14 cellular contexts compared by ENCODE assay signal in the genomic region with DNA sequence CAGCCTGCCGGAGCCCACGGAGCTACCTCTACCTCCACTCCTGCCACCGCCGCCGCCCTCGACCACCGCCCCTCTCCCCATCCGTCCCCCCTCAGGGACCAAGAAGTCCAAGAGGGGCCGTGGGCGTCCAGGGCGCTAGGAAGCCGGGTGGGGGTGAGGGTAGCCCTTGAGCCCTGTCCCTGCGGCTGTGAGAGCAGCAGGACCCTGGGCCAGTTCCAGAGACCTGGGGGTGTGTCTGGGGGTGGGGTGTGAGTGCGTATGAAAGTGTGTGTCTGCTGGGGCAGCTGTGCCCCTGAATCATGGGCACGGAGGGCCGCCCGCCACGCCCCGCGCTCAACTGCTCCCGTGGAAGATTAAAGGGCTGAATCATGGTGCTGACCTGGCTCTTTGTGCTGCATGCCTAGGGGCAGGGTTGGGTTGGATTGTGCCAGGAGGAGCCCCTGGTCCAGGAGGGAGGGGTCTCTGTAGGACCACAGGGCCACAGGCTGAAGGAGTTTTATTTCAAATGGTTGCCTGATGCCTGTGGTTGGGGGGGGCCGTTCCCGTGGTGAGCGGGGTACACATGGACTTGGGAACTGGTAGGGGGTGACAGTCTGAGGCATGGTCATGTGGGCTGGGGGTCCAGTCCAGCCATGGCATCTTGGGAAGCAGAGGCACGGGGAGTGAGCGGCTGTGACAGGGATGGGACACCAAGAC. TPM values are rescaled to one million over a fixed set of nuclear protein-coding genes. Genes with fewer than 3 reads are reported as not detected.
DNase-seq lines count a peak whose midpoint lies in the region; FAIRE-seq and TF ChIP-seq lines count a peak whose summit lies in the region.
"Had no signal": no experiment of that assay in that cellular context is flagged by ENCODE, and none has a peak within 500 bp of the region (broad histone marks: within the 10 kb centered on the region; RNA-seq: fewer than 3 reads in every experiment).

No MANE protein-coding gene starts in this region.

- no peak for TF ChIP-seq RAD21 in H1 (IDR thresholded peaks at IDR 0.05 in 1 of 2, conservative IDR thresholded peaks at IDR 0.05 in 1 of 2; ENCODE audit: low read depth in 2 of 2, low read length in 2 of 2)

- no peak overlapping the region for H3K14ac ChIP-seq in H1 (ENCODE audit: insufficient read length)

- H4K91ac ChIP-seq in H1 (replicated peaks; ENCODE audit: insufficient read length, low read length), result no peak overlapping the region

- H3K79me2 ChIP-seq in H1 (ENCODE audit: control insufficient read depth in 1 of 2, insufficient read depth in 2 of 2, low read length in 2 of 2), result no peaks in the 10 kb centered on the region

- peak overlapping the region; percentile 87; the same call in 1 of the 2 replicates for H2BK12ac ChIP-seq in H1 (ENCODE audit: low read depth, low read length)

- DNase-seq in stimulated activated CD4-positive, alpha-beta T cell treated with anti-CD3 and anti-CD28 coated beads, Interleukin-2, amount 100 ng/mL, for 24 hours, result peak; percentile 46 to 60
- DNase-seq in stimulated activated CD4-positive, alpha-beta T cell treated with anti-CD3 and anti-CD28 coated beads, Interleukin-4, amount 100 ng/mL, for 4 hours, result no peak
- DNase-seq in H1 (ENCODE audit: low read depth in 1 of 2, low spot score in 2 of 2) (no peak), tibial nerve (ENCODE audit: low spot score in 2 of 2) (no peak), anterior cingulate cortex (lab: John Stamatoyannopoulos, UW) (no peak), esophagus muscularis mucosa (ENCODE audit: extremely low spot score) (no peak), suprapubic skin (ENCODE audit: low spot score in 2 of 2) (no peak)
- DNase-seq: NCI-H2227 treated with DMSO at 0.1 percent for 48 hours, sigmoid colon had no signal

- no peaks in the 10 kb centered on the region for H3K23me2 ChIP-seq in H1 (ENCODE audit: low read depth, low read length)

- POLR2A ChIA-PET in H1 (lab: Charles Lee; ENCODE audit: partially characterized antibody), result interaction anchor here (1.0 to 12.5 kb wide), 8 partner anchors 10 to 43 kb away, joined by 3 to 104 read pairs (median 6); a partner anchor contains a TSS

- no peak for TF ChIP-seq EP300 in H1 (IDR thresholded peaks at IDR 0.05; ENCODE audit: borderline replicate concordance in 1 of 2, low read depth in 2 of 2, low read length in 2 of 2)
- TF ChIP-seq EP300 in tibial nerve (IDR thresholded peaks at IDR 0.05), result no peak
- TF ChIP-seq EP300 in esophagus muscularis mucosa (IDR thresholded peaks at IDR 0.05), result no peak
- TF ChIP-seq EP300 in suprapubic skin (IDR thresholded peaks at IDR 0.05), result no peak

- H3K4me3 ChIP-seq in H1 (ENCODE audit: extremely low read depth in 1 of 4, insufficient read depth in 2 of 4, low read depth in 3 of 4, low read length in 4 of 4) (no peak overlapping the region), tibial nerve (no peak overlapping the region), esophagus muscularis mucosa (no peak overlapping the region), suprapubic skin (no peak overlapping the region)
- H3K4me3 ChIP-seq: sigmoid colon, SJSA1 had no signal

- H3K4ac ChIP-seq in H1 (replicated peaks; ENCODE audit: insufficient read length, low read depth, low read length), result no peak overlapping the region

- peak overlapping the region; percentile 87 for H2BK5ac ChIP-seq in H1 (ENCODE audit: low read depth, low read length)

- H3K79me1 ChIP-seq in H1 (ENCODE audit: low read depth, low read length), result no peaks in the 10 kb centered on the region

- WGBS in H1 (ENCODE audit: extremely low coverage in 1 of 2, insufficient coverage in 1 of 2, insufficient read length in 1 of 2, insufficient replicate concordance in 2 of 2, low coverage in 1 of 2, low lambda C conversion rate in 2 of 2, missing lambda C conversion rate in 1 of 2), 2 experiments, result 91% methylated on average over 13 of the region's 26 CpGs; no CpG with 5 or more reads in 1 of the 2 experiments
- WGBS in tibial nerve, 2 donors, result 81 to 82% methylated on average over 26 of the region's 26 CpGs
- WGBS in esophagus muscularis mucosa, result 86% methylated on average over 12 of the region's 26 CpGs
- 89% methylated on average over 11 of the region's 26 CpGs for WGBS in suprapubic skin

- H4K8ac ChIP-seq in H1 (ENCODE audit: extremely low read depth, insufficient read depth, low read length), result peak overlapping the region; percentile 51; the same call in 1 of the 2 replicates

- H3K9ac ChIP-seq in H1 (replicated peaks in 1 of 4; ENCODE audit: extremely low read depth in 1 of 4, low read depth in 3 of 4, low read length in 3 of 4), result 0 out of 7 replicates have a peak overlapping the region, but pooled peaks of 1 of the 4 experiments have one; percentile 22

- no peak overlapping the region for H3K56ac ChIP-seq in H1 (replicated peaks; ENCODE audit: insufficient read length, low read depth, low read length)

- intact Hi-C loops in esophagus muscularis mucosa (cut with DNase I), result no loop called here

- no peak overlapping the region for H3K23ac ChIP-seq in H1 (ENCODE audit: insufficient read length)

- no peak for FAIRE-seq in H1 (lab: Jason Lieb, UNC)
- FAIRE-seq: colon had no signal

- TF ChIP-seq POLR2A in Raji (IDR thresholded peaks at IDR 0.05; ENCODE audit: insufficient read depth, low read depth, low read length) (peak; percentile 26), H1 (IDR thresholded peaks at IDR 0.05; ENCODE audit: control extremely low read depth in 1 of 2, low read depth in 2 of 2, low read length in 2 of 2) (no peak), tibial nerve (IDR thresholded peaks at IDR 0.05) (no peak), esophagus muscularis mucosa (IDR thresholded peaks at IDR 0.05; ENCODE audit: low read depth) (no peak), suprapubic skin (IDR thresholded peaks at IDR 0.05) (no peak)

- no peak overlapping the region for H3K4me2 ChIP-seq in H1 (ENCODE audit: insufficient read depth in 1 of 2, low read depth in 2 of 2, low read length in 2 of 2)

- H2BK120ac ChIP-seq in H1 (replicated peaks; ENCODE audit: low read depth, low read length), result no peak overlapping the region

- CTCF ChIA-PET in H1 (lab: Charles Lee; ENCODE audit: partially characterized antibody), result interaction anchor here (0.6 to 1.8 kb wide), 3 partner anchors 43 to 58 kb away, joined by 3 to 5 read pairs (median 3); no protein-coding TSS in a partner anchor

- no peak for TF ChIP-seq CTCF in H1 (IDR thresholded peaks at IDR 0.05; ENCODE audit: control extremely low read depth in 1 of 3, insufficient read depth in 1 of 3, low read depth in 1 of 3, low read length in 3 of 3)
- no peak for TF ChIP-seq CTCF in tibial nerve (IDR thresholded peaks at IDR 0.05)
- TF ChIP-seq CTCF in esophagus muscularis mucosa (IDR thresholded peaks at IDR 0.05), result no peak
- no peak for TF ChIP-seq CTCF in suprapubic skin (IDR thresholded peaks at IDR 0.05)

- H4K5ac ChIP-seq in H1 (ENCODE audit: insufficient read length, low read depth, low read length), result no peak overlapping the region

- peaks cover 0 to 20% of the 10 kb centered on the region in 2 experiments for H4K20me1 ChIP-seq in H1 (replicated peaks in 1 of 2; ENCODE audit: control insufficient read depth in 1 of 2, insufficient read depth in 2 of 2, low read length in 2 of 2)

- H3K9me3 ChIP-seq in H1 (ENCODE audit: insufficient read depth in 2 of 2, low read depth in 1 of 2, low read length in 1 of 2) (no peaks in the 10 kb centered on the region), tibial nerve (no peaks in the 10 kb centered on the region), esophagus muscularis mucosa (no peaks in the 10 kb centered on the region), suprapubic skin (no peaks in the 10 kb centered on the region)
- H3K9me3 ChIP-seq: sigmoid colon, SJSA1 had no signal

- no peak overlapping the region for H2BK20ac ChIP-seq in H1 (ENCODE audit: low read length)

- H3K27me3 ChIP-seq in H1 (replicated peaks in 1 of 4; ENCODE audit: control insufficient read depth in 3 of 4, extremely low read depth in 1 of 4, insufficient read depth in 3 of 4, low read length in 3 of 4) (no peaks in the 10 kb centered on the region), tibial nerve (no peaks in the 10 kb centered on the region), esophagus muscularis mucosa (no peaks in the 10 kb centered on the region), suprapubic skin (no peaks in the 10 kb centered on the region)
- H3K27me3 ChIP-seq: sigmoid colon, SJSA1 had no signal

- H3K27ac ChIP-seq in H1 (ENCODE audit: low read depth, low read length), result peak overlapping the region; percentile 80; the same call in 1 of the 2 replicates
- H3K27ac ChIP-seq in tibial nerve, result peak overlapping the region in 1 of 4 donors; percentile 40
- peak overlapping the region in 1 of 4 donors; percentile 59 for H3K27ac ChIP-seq in esophagus muscularis mucosa (replicated peaks in 1 of 4)
- H3K27ac ChIP-seq in suprapubic skin, result no peak overlapping the region
- H3K27ac ChIP-seq: SJSA1 had no signal

- no peak overlapping the region for H2AFZ ChIP-seq in H1 (ENCODE audit: low read length)

- H3K36me3 ChIP-seq in H1 (ENCODE audit: control insufficient read depth in 2 of 4, insufficient read depth in 4 of 4, low read length in 3 of 4) (peaks cover 6 to 29% (median 15%) of the 10 kb centered on the region in 4 experiments; a peak in 7 of 8 replicates), tibial nerve (peaks cover 0 to 97% (median 19%) of the 10 kb centered on the region in 3 donors), esophagus muscularis mucosa (peaks cover 41 to 91% (median 87%) of the 10 kb centered on the region in 4 donors), suprapubic skin (peaks cover 75% of the 10 kb centered on the region)

- H3K4me1 ChIP-seq in H1 (replicated peaks in 1 of 4; ENCODE audit: control insufficient read depth in 3 of 4, insufficient read depth in 4 of 4, low read length in 3 of 4) (peaks cover 0 to 17% (median 14%) of the 10 kb centered on the region in 4 experiments; a peak in 6 of 7 replicates), tibial nerve (peaks cover 0 to 31% (median 10%) of the 10 kb centered on the region in 4 donors), esophagus muscularis mucosa (peaks cover 9 to 49% (median 27%) of the 10 kb centered on the region in 4 donors), suprapubic skin (peaks cover 39% of the 10 kb centered on the region)
- H3K4me1 ChIP-seq: SJSA1 had no signal

- no peak overlapping the region for H3K18ac ChIP-seq in H1 (ENCODE audit: extremely low read depth, low read length)

- no peak overlapping the region; the same call in 1 of the 2 replicates for H2BK15ac ChIP-seq in H1 (ENCODE audit: low read length)

- no peak overlapping the region for H2AK5ac ChIP-seq in H1 (ENCODE audit: low read depth, low read length)

RNA-seq across cellular contexts. Expression of a gene that starts 2.3 kb away (rescaled TPM):
- 0.78 and 1.4 TPM in 2 replicates for total RNA-seq in H1 (2021; fragmentation: NEBNext Ultra II Directional; extraction: Animal tissue kit (Norgen Biotek cat#: 25700))
- 6.7 and 9.5 TPM in 2 replicates for polyA plus RNA-seq in H1 (2011; rRNA removed)
- 6.7 TPM for polyA plus RNA-seq in H1 (2011; cell fraction: cytosol; rRNA removed)
- 39.1 TPM for polyA plus RNA-seq in H1 (2011; cell fraction: nucleus; rRNA removed)
- 3.0 to 3.5 TPM (median 3.2 TPM) in 4 replicates for polyA plus RNA-seq in H1 (2012, experiment 1 of 2)
- polyA plus RNA-seq in H1 (2012, experiment 2 of 2), result 1.9 TPM
- polyA plus RNA-seq in H1 (2013, experiment 1 of 2), result 1.2 TPM
- 0.85 TPM for polyA plus RNA-seq in H1 (2013, experiment 2 of 2)
- 0.28 and 0.44 TPM in 2 replicates for polyA minus RNA-seq in H1 (2011; rRNA and poly(A)+ RNA removed)
- 2.3 TPM for polyA minus RNA-seq in H1 (2011; cell fraction: cytosol; rRNA and poly(A)+ RNA removed)
- 5.0 TPM for polyA minus RNA-seq in H1 (2011; cell fraction: nucleus; rRNA and poly(A)+ RNA removed)
- total RNA-seq in tibial nerve (10 to 100 TPM in 3 of 4 donors, 1 to 10 TPM in 1; 6.9 to 18.0 (median 12.8) TPM), esophagus muscularis mucosa (1 to 10 TPM; 2.4 to 8.9 (median 3.6) TPM), suprapubic skin (1 to 10 TPM in 2 of 4 donors, under 1 TPM in 2; 0.59 to 4.3 (median 2.0) TPM)

RNA-seq across cellular contexts. Expression of a gene that starts 6.9 kb away (rescaled TPM):
- 41.0 and 43.9 TPM in 2 replicates for total RNA-seq in H1 (2021; fragmentation: NEBNext Ultra II Directional; extraction: Animal tissue kit (Norgen Biotek cat#: 25700))
- 47.1 and 58.6 TPM in 2 replicates for polyA plus RNA-seq in H1 (2011; rRNA removed)
- polyA plus RNA-seq in H1 (2011; cell fraction: cytosol; rRNA removed), result 54.3 TPM
- 104 TPM for polyA plus RNA-seq in H1 (2011; cell fraction: nucleus; rRNA removed)
- 31.6 to 44.5 TPM (median 41.0 TPM) in 4 replicates for polyA plus RNA-seq in H1 (2012, experiment 1 of 2)
- 44.7 TPM for polyA plus RNA-seq in H1 (2012, experiment 2 of 2)
- polyA plus RNA-seq in H1 (2013, experiment 1 of 2), result 27.6 TPM
- 27.9 TPM for polyA plus RNA-seq in H1 (2013, experiment 2 of 2)
- polyA minus RNA-seq in H1 (2011; rRNA and poly(A)+ RNA removed), result 36.3 and 41.7 TPM in 2 replicates
- 30.8 TPM for polyA minus RNA-seq in H1 (2011; cell fraction: cytosol; rRNA and poly(A)+ RNA removed)
- 44.4 TPM for polyA minus RNA-seq in H1 (2011; cell fraction: nucleus; rRNA and poly(A)+ RNA removed)
- 10 to 100 TPM; 36.9 to 69.3 (median 47.1) TPM for total RNA-seq in tibial nerve
- 10 to 100 TPM; 34.0 to 51.0 (median 48.0) TPM for total RNA-seq in esophagus muscularis mucosa
- total RNA-seq in suprapubic skin, result 100 to 1,000 TPM; 147 to 193 (median 158) TPM

RNA-seq across cellular contexts. Expression of a gene that starts 8.1 kb away (rescaled TPM):
- total RNA-seq in H1 (2021; fragmentation: NEBNext Ultra II Directional; extraction: Animal tissue kit (Norgen Biotek cat#: 25700)), result 77.1 and 84.3 TPM in 2 replicates
- polyA plus RNA-seq in H1 (2011; rRNA removed), result 131 and 148 TPM in 2 replicates
- 141 TPM for polyA plus RNA-seq in H1 (2011; cell fraction: cytosol; rRNA removed)
- 193 TPM for polyA plus RNA-seq in H1 (2011; cell fraction: nucleus; rRNA removed)
- 50.9 to 80.4 TPM (median 78.0 TPM) in 4 replicates for polyA plus RNA-seq in H1 (2012, experiment 1 of 2)
- polyA plus RNA-seq in H1 (2012, experiment 2 of 2), result 77.6 TPM
- polyA plus RNA-seq in H1 (2013, experiment 1 of 2), result 61.1 TPM
- polyA plus RNA-seq in H1 (2013, experiment 2 of 2), result 55.9 TPM
- polyA minus RNA-seq in H1 (2011; rRNA and poly(A)+ RNA removed), result 47.7 and 82.2 TPM in 2 replicates
- polyA minus RNA-seq in H1 (2011; cell fraction: cytosol; rRNA and poly(A)+ RNA removed), result 51.7 TPM
- 65.5 TPM for polyA minus RNA-seq in H1 (2011; cell fraction: nucleus; rRNA and poly(A)+ RNA removed)
- total RNA-seq in tibial nerve, result 10 to 100 TPM; 60.9 to 95.1 (median 77.1) TPM
- 10 to 100 TPM; 48.6 to 87.1 (median 70.7) TPM for total RNA-seq in esophagus muscularis mucosa
- total RNA-seq in suprapubic skin, result 10 to 100 TPM; 46.7 to 64.2 (median 47.1) TPM

RNA-seq across cellular contexts. Expression of a gene that starts 17.4 kb away (rescaled TPM):
- total RNA-seq in H1 (2021; fragmentation: NEBNext Ultra II Directional; extraction: Animal tissue kit (Norgen Biotek cat#: 25700)), result not detected in 2 replicates
- polyA plus RNA-seq in H1 (2011; rRNA removed), result not detected in 2 replicates
- polyA plus RNA-seq in H1 (2011; cell fraction: cytosol; rRNA removed), result not detected
- polyA plus RNA-seq in H1 (2011; cell fraction: nucleus; rRNA removed), result not detected
- polyA plus RNA-seq in H1 (2012, experiment 1 of 2), result not detected in 4 replicates
- not detected for polyA plus RNA-seq in H1 (2012, experiment 2 of 2)
- polyA plus RNA-seq in H1 (2013, experiment 1 of 2), result not detected
- not detected for polyA plus RNA-seq in H1 (2013, experiment 2 of 2)
- polyA minus RNA-seq in H1 (2011; rRNA and poly(A)+ RNA removed), result not detected in 2 replicates
- polyA minus RNA-seq in H1 (2011; cell fraction: cytosol; rRNA and poly(A)+ RNA removed), result not detected
- not detected for polyA minus RNA-seq in H1 (2011; cell fraction: nucleus; rRNA and poly(A)+ RNA removed)
- total RNA-seq in tibial nerve, result not detected
- total RNA-seq in esophagus muscularis mucosa, result not detected
- under 1 TPM in 1 of 4 donors, not detected in 3; 0.34 TPM for total RNA-seq in suprapubic skin
- total RNA-seq: lung microvascular endothelial cell, sigmoid colon, SJSA1 had no signal
- polyA plus RNA-seq: BJ, sigmoid colon had no signal

RNA-seq across cellular contexts. Expression of a gene that starts 19.7 kb away (rescaled TPM):
- 0.61 and 1.1 TPM in 2 replicates for total RNA-seq in H1 (2021; fragmentation: NEBNext Ultra II Directional; extraction: Animal tissue kit (Norgen Biotek cat#: 25700))
- 0.82 and 0.96 TPM in 2 replicates for polyA plus RNA-seq in H1 (2011; rRNA removed)
- 1.1 TPM for polyA plus RNA-seq in H1 (2011; cell fraction: cytosol; rRNA removed)
- 5.7 TPM for polyA plus RNA-seq in H1 (2011; cell fraction: nucleus; rRNA removed)
- polyA plus RNA-seq in H1 (2012, experiment 1 of 2), result 0.72 to 2.2 TPM (median 1.1 TPM) in 4 replicates
- polyA plus RNA-seq in H1 (2012, experiment 2 of 2), result 0.47 TPM
- 0.51 TPM for polyA plus RNA-seq in H1 (2013, experiment 1 of 2)
- 0.31 TPM for polyA plus RNA-seq in H1 (2013, experiment 2 of 2)
- polyA minus RNA-seq in H1 (2011; rRNA and poly(A)+ RNA removed), result 0.47 and 0.54 TPM in 2 replicates
- polyA minus RNA-seq in H1 (2011; cell fraction: cytosol; rRNA and poly(A)+ RNA removed), result 0.22 TPM
- 1.4 TPM for polyA minus RNA-seq in H1 (2011; cell fraction: nucleus; rRNA and poly(A)+ RNA removed)
- 1 to 10 TPM; 1.8 to 5.9 (median 4.3) TPM for total RNA-seq in tibial nerve
- total RNA-seq in esophagus muscularis mucosa, result 1 to 10 TPM in 2 of 4 donors, under 1 TPM in 2; 0.83 to 1.9 (median 1.2) TPM
- under 1 TPM; 0.21 to 0.94 (median 0.74) TPM for total RNA-seq in suprapubic skin
- total RNA-seq: SJSA1 had no signal

Comparison
In these comparisons a context has a peak if more than half of its experiments do, and no peak if none do; other contexts are left out.
1. DNase-seq: peak in stimulated activated CD4-positive, alpha-beta T cell treated with anti-CD3 and anti-CD28 coated beads, Interleukin-2, amount 100 ng/mL, for 24 hours (2 of 2); none in stimulated activated CD4-positive, alpha-beta T cell treated with anti-CD3 and anti-CD28 coated beads, Interleukin-4, amount 100 ng/mL, for 4 hours (0 of 2), H1 (0 of 2), tibial nerve (0 of 2), anterior cingulate cortex (0 of 58), esophagus muscularis mucosa (single experiment) and suprapubic skin (0 of 2).